ENCODE assay signal across 9 cellular contexts in the genomic region with DNA sequence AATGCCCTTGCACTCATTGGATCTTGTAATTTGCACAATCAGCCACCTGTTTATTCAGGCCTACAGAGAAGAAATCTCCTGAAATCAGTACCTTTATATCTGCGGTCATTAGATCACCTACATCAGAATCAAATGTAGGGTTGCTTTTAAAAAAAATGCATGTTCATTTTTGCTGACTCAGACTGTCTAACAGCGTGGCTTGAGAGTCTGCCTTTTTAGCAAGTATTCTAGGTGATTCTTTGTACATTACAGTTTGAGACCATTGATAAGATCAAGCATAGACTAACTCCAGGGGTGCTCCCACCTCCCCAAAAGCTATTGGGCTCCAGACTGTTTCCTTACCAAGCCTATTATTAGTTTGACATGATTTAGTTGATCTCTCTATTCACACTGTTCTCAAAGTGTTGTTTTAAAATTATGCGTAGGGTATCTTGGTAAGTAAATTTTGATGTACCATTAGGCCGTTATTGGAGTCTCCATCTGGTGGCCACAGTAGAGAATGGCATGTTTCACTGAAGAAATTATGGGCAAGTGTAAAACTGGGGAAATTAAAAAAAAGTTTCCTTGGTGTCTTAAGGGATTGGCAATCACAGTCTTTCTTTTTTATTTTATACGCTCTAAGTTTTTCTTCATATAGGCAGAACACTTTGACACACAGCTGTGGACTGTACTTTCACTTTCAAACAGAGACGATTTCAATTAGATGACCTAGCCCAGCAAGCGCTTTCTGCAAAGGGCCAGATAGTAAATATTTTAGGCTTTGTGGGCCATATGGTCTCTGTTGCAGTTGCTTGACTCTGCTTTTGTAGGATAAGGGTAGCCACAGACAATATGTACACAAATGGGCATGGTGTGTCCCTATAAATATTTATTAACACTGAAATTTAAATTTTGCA. TPM values are rescaled to one million over a fixed set of nuclear protein-coding genes. Genes with fewer than 3 reads are reported as not detected.
DNase-seq lines count a peak whose midpoint lies in the region; ATAC-seq and TF ChIP-seq lines count a peak whose summit lies in the region.
"Had no signal": no experiment of that assay in that cellular context is flagged by ENCODE, and none has a peak within 500 bp of the region (broad histone marks: within the 10 kb centered on the region; RNA-seq: fewer than 3 reads in every experiment).

No MANE protein-coding gene starts in this region.

- no peaks in the 10 kb centered on the region for H3K79me2 ChIP-seq in Loucy (ENCODE audit: insufficient read depth, low read length)

- DNase-seq in AG20443 (ENCODE audit: low spot score), result peak; percentile 38
- DNase-seq in GM12864 (ENCODE audit: low read depth), result no peak
- peak in 3 of 4 donors; percentile 2 to 23 (median 12) for DNase-seq in body of pancreas
- DNase-seq in left kidney (ENCODE audit: low read depth, low spot score), result peak; percentile 55
- DNase-seq in aorta, result no peak
- DNase-seq in DMS79 treated with DMSO at 0.1 percent for 48 hours (lab: John Stamatoyannopoulos, UW), result no peak

- peak; percentile 52 for TF ChIP-seq CTCF in GM12864 (IDR thresholded peaks at IDR 0.05; ENCODE audit: low read depth, low read length, missing control alignments)
- peak; percentile 65 for TF ChIP-seq CTCF in Loucy (conservative IDR thresholded peaks at IDR 0.05; ENCODE audit: low read length)
- TF ChIP-seq CTCF in body of pancreas (IDR thresholded peaks at IDR 0.05), result peak in 6 of 7 experiments; percentile 47 to 66 (median 51)

- H3K36me3 ChIP-seq in Loucy (ENCODE audit: insufficient read depth, low read length) (no peaks in the 10 kb centered on the region), body of pancreas (replicated peaks in 1 of 2; ENCODE audit: insufficient read depth in 1 of 2, low read depth in 2 of 2) (no peaks in the 10 kb centered on the region), aorta (ENCODE audit: control insufficient read depth in 1 of 2, insufficient read depth in 2 of 2, low read length in 1 of 2) (no peaks in the 10 kb centered on the region)
- H3K36me3 ChIP-seq: SJSA1 had no signal

- no peaks in the 10 kb centered on the region for H3F3A ChIP-seq in Loucy (ENCODE audit: low read depth)

- H3K27ac ChIP-seq in body of pancreas (no peak overlapping the region), aorta (ENCODE audit: low read depth in 1 of 2, low read length in 2 of 2) (no peak overlapping the region)
- H3K27ac ChIP-seq: SJSA1 had no signal

- no peaks in the 10 kb centered on the region for H3K9me3 ChIP-seq in Loucy (ENCODE audit: insufficient read depth, low read depth, low read length)
- no peaks in the 10 kb centered on the region for H3K9me3 ChIP-seq in body of pancreas
- H3K9me3 ChIP-seq in aorta (ENCODE audit: control insufficient read depth, low read length), result no peaks in the 10 kb centered on the region
- H3K9me3 ChIP-seq: SJSA1 had no signal

- H3K4me2 ChIP-seq in Loucy (ENCODE audit: low read depth, low read length, poor library complexity, severe bottlenecking), result no peak overlapping the region

- ATAC-seq in body of pancreas (peak; percentile 42), aorta (ENCODE audit: low FRiP score) (peak; percentile 69), GM21825 (IDR thresholded peaks at IDR 0.05; ENCODE audit: unreplicated experiment) (no peak)

- no peaks in the 10 kb centered on the region for H3K9me2 ChIP-seq in Loucy (replicated peaks; ENCODE audit: low read depth, low read length)

- no peak overlapping the region for H2AFZ ChIP-seq in Loucy (ENCODE audit: low read length)

- H3K9ac ChIP-seq in Loucy (ENCODE audit: low read depth, low read length, poor library complexity, severe bottlenecking), result no peak overlapping the region

- 47 to 48% methylated on average over 7 of the region's 7 CpGs for WGBS in body of pancreas, 2 donors
- 34 to 45% methylated on average over 7 of the region's 7 CpGs for WGBS in aorta, 2 donors

- intact Hi-C loops in body of pancreas (cut with DNase I) (no loop called here), aorta (cut with DNase I) (loop anchor here (2.0 to 5.0 kb wide), 2 partner anchors 48 to 192 kb away; no protein-coding TSS in a partner anchor)

- no peaks in the 10 kb centered on the region for H4K20me1 ChIP-seq in Loucy (ENCODE audit: insufficient read depth, low read length, poor library complexity, severe bottlenecking)

- H3K27me3 ChIP-seq in Loucy (ENCODE audit: insufficient read depth, low read length, poor library complexity, severe bottlenecking), result no peaks in the 10 kb centered on the region
- H3K27me3 ChIP-seq in body of pancreas, result no peaks in the 10 kb centered on the region
- H3K27me3 ChIP-seq in aorta (ENCODE audit: control insufficient read depth in 1 of 2, insufficient read depth in 2 of 2, low read length in 1 of 2), result no peaks in the 10 kb centered on the region
- H3K27me3 ChIP-seq: SJSA1 had no signal

- H3K4me1 ChIP-seq in Loucy (ENCODE audit: insufficient read depth, low read length, poor library complexity, severe bottlenecking) (no peaks in the 10 kb centered on the region), body of pancreas (no peaks in the 10 kb centered on the region), aorta (ENCODE audit: control insufficient read depth in 1 of 2, insufficient read depth in 2 of 2, low read length in 2 of 2) (no peaks in the 10 kb centered on the region)
- H3K4me1 ChIP-seq: SJSA1 had no signal

- TF ChIP-seq POLR2A in body of pancreas (IDR thresholded peaks at IDR 0.05), result no peak

- H3K4me3 ChIP-seq in GM12864 (ENCODE audit: low read depth, low read length) (no peak overlapping the region), Loucy (ENCODE audit: low read length, poor library complexity, severe bottlenecking) (no peak overlapping the region), body of pancreas (no peak overlapping the region), aorta (ENCODE audit: low read length in 2 of 2) (no peak overlapping the region)
- H3K4me3 ChIP-seq: SJSA1 had no signal

RNA-seq across cellular contexts. Expression of gene MSL3, which starts 33.7 kb away (rescaled TPM):
- total RNA-seq in body of pancreas, result 10 to 100 TPM; 10.5 to 11.2 TPM
- total RNA-seq in aorta, result 10 to 100 TPM; 26.2 to 35.3 TPM
- polyA plus RNA-seq in aorta, result 10 to 100 TPM; 30.3 to 36.4 TPM

RNA-seq across cellular contexts. Expression of gene ARHGAP6, which starts 58.6 kb away (rescaled TPM):
- 10 to 100 TPM in 1 of 2 donors, 1 to 10 TPM in 1; 2.3 to 10.9 TPM for total RNA-seq in body of pancreas
- 10 to 100 TPM; 15.1 to 19.5 TPM for total RNA-seq in aorta
- polyA plus RNA-seq in aorta, result 10 to 100 TPM in 1 of 2 donors, 1 to 10 TPM in 1; 5.1 to 10.8 TPM

Comparison
In these comparisons a context has a peak if more than half of its experiments do, and no peak if none do; other contexts are left out.
1. DNase-seq: peak in AG20443 (single experiment), body of pancreas (3 of 4) and left kidney (single experiment); none in GM12864 (single experiment), aorta (0 of 2) and DMS79 treated with DMSO at 0.1 percent for 48 hours (single experiment).
2. Peak in every context shown above with its lines, with median percentiles within 50 percentile points of each other: CTCF ChIP-seq.